In the genomic region with DNA sequence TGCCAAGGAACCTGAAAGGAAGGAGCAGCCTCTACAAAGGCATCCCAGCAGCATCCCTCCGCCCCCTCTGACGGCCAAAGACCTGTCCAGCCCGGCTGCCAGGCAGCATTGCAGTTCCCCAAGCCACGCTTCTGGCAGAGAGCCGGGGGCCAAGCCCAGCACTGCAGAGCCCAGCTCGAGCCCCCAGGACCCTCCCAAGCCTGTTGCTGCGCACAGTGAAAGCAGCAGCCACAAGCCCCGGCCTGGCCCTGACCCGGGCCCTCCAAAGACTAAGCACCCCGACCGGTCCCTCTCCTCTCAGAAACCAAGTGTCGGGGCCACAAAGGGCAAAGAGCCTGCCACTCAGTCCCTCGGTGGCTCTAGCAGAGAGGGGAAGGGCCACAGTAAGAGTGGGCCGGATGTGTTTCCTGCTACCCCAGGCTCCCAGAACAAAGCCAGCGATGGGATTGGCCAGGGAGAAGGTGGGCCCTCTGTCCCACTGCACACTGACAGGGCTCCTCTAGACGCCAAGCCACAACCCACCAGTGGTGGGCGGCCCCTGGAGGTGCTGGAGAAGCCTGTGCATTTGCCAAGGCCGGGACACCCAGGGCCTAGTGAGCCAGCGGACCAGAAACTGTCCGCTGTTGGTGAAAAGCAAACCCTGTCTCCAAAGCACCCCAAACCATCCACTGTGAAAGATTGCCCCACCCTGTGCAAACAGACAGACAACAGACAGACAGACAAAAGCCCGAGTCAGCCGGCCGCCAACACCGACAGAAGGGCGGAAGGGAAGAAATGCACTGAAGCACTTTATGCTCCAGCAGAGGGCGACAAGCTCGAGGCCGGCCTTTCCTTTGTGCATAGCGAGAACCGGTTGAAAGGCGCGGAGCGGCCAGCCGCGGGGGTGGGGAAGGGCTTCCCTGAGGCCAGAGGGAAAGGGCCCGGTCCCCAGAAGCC, we compare ENCODE assay signal across 8 cellular contexts. TPM values are rescaled to one million over a fixed set of nuclear protein-coding genes. Genes with fewer than 3 reads are reported as not detected.
DNase-seq lines count a peak whose midpoint lies in the region; ATAC-seq and TF ChIP-seq lines count a peak whose summit lies in the region.

No MANE protein-coding gene starts in this region.

- no TSS peak for BruUV-seq in A673 (replicated peaks; lab: Mats Ljungman, UMichigan)

- POLR2A ChIA-PET in A673 (lab: Charles Lee; ENCODE audit: low non-redundant PET), result no interaction called here

- no peaks in the 10 kb centered on the region for H3K27me3 ChIP-seq in A673 (replicated peaks; ENCODE audit: insufficient read depth, low read depth, low read length, poor library complexity)

- no peak overlapping the region for H3K27ac ChIP-seq in A673 (ENCODE audit: low read depth, low read length, poor library complexity, severe bottlenecking)
- H3K27ac ChIP-seq in caudate nucleus (ENCODE audit: low read depth, low read length), result peak overlapping the region; percentile 83

- H3K36me3 ChIP-seq in A673 (ENCODE audit: insufficient read depth, low read length, poor library complexity, severe bottlenecking), result no peaks in the 10 kb centered on the region

- CTCF ChIA-PET in A673 (lab: Charles Lee), result no interaction called here

- peak; percentile 51 for TF ChIP-seq CTCF in A673 (conservative IDR thresholded peaks at IDR 0.05; ENCODE audit: low read depth, low read length)

- intact Hi-C loops in A673 (cut with micrococcal nuclease; ENCODE audit: unreplicated experiment), result no loop called here

- H3K9me3 ChIP-seq in A673 (ENCODE audit: low read depth, low read length, poor library complexity, severe bottlenecking), result no peaks in the 10 kb centered on the region

- H3K4me1 ChIP-seq in A673 (ENCODE audit: insufficient read depth, low read length, poor library complexity, severe bottlenecking), result peaks cover 4% of the 10 kb centered on the region

- ATAC-seq in GM19328 (IDR thresholded peaks at IDR 0.05; ENCODE audit: unreplicated experiment), result peak; percentile 81
- peak; percentile 90 for ATAC-seq in HG03521 (IDR thresholded peaks at IDR 0.05; ENCODE audit: unreplicated experiment)
- peak; percentile 75 for ATAC-seq in activated CD4-positive, CD25-positive, alpha-beta regulatory T cell treated with anti-CD3 and anti-CD28 coated beads, Interleukin-2, amount 50 U/mL, for 24 hours
- no peak for ATAC-seq in GM21360 (IDR thresholded peaks at IDR 0.05; ENCODE audit: unreplicated experiment)

- H3K4me3 ChIP-seq in A673 (ENCODE audit: low read depth, low read length, poor library complexity, severe bottlenecking), result no peak overlapping the region

- DNase-seq in A673 (ENCODE audit: low spot score), result peak; percentile 21
- peak in 58 of 61 donors; percentile 10 to 81 (median 60) for DNase-seq in caudate nucleus (lab: John Stamatoyannopoulos, UW)
- DNase-seq in kidney glomerular epithelial cell (lab: John Stamatoyannopoulos, UW), result peak; percentile 52
- DNase-seq in stimulated activated CD4-positive, alpha-beta T cell treated with anti-CD3 and anti-CD28 coated beads, Interleukin-15, amount 100 ng/mL, for 24 hours, result peak; percentile 86

RNA-seq across cellular contexts. Expression of gene CD180, which starts 30.8 kb away (rescaled TPM):
- total RNA-seq in A673 (2021), result 0.24 TPM in 1 of 2 replicates, not detected in the other

Comparison
In these comparisons a context has a peak if more than half of its experiments do, and no peak if none do; other contexts are left out.
1. DNase-seq: peak in every context shown above with its lines; median percentile 86 in stimulated activated CD4-positive, alpha-beta T cell treated with anti-CD3 and anti-CD28 coated beads, Interleukin-15, amount 100 ng/mL, for 24 hours; 60 in caudate nucleus; 52 in kidney glomerular epithelial cell; 21 in A673.